ENCODE assay signal across 31 cellular contexts in genomic region chr1:9035226-9035625, GRCh38. TPM values are rescaled to one million over a fixed set of nuclear protein-coding genes. Genes with fewer than 3 reads are reported as not detected.
"Had no signal": no experiment of that assay in that cellular context is flagged by ENCODE, and none has a peak within 500 bp of the region (broad histone marks: within the 10 kb centered on the region; RNA-seq: fewer than 3 reads in every experiment).

No MANE protein-coding gene starts in this region.

- H3K4me1 ChIP-seq: gastrocnemius medialis, right lobe of liver, suprapubic skin, transverse colon had no signal

- FAIRE-seq: colon, keratinocyte had no signal

- H3K9me3 ChIP-seq: gastrocnemius medialis, ovary had no signal

- H3K4me1 Mint-ChIP-seq: endodermal cell; natural killer cell; stimulated activated naive CD8-positive, alpha-beta T cell treated with anti-CD3 and anti-CD28 coated beads, Interleukin-15, amount 100 ng/mL, for 72 hours had no signal

- H3K27me3 ChIP-seq: gastrocnemius medialis, ovary, right lobe of liver, transverse colon had no signal

- H3K27ac ChIP-seq: dorsolateral prefrontal cortex, epithelial cell of prostate, gastrocnemius medialis, ovary, right lobe of liver, suprapubic skin, transverse colon had no signal

- ATAC-seq: esophagus mucosa; gastrocnemius medialis; left lobe of liver; natural killer cell; right lobe of liver; stimulated activated naive CD8-positive, alpha-beta T cell treated with anti-CD3 and anti-CD28 coated beads, Interleukin-15, amount 100 ng/mL, for 72 hours had no signal

- DNase-seq: dorsolateral prefrontal cortex; effector CD8-positive, alpha-beta T cell; endodermal cell; foreskin fibroblast; gastrocnemius medialis; head of caudate nucleus; natural killer cell; occipital lobe; ovary; retina; right lobe of liver; stimulated activated CD4-positive, alpha-beta T cell treated with anti-CD3 and anti-CD28 coated beads, Interleukin-2, amount 100 ng/mL, for 48 hours; stimulated activated naive CD4-positive, alpha-beta T cell; stimulated activated naive CD8-positive, alpha-beta T cell treated with anti-CD3 and anti-CD28 coated beads, Interleukin-15, amount 100 ng/mL, for 72 hours; transverse colon had no signal

- H3K36me3 ChIP-seq: ovary, right lobe of liver, suprapubic skin, transverse colon had no signal

- H3K4me3 ChIP-seq: dorsolateral prefrontal cortex, gastrocnemius medialis, lung, ovary, right lobe of liver, suprapubic skin, transverse colon had no signal

- H3K27ac Mint-ChIP-seq: endodermal cell; memory B cell; natural killer cell; stimulated activated naive CD8-positive, alpha-beta T cell treated with anti-CD3 and anti-CD28 coated beads, Interleukin-15, amount 100 ng/mL, for 72 hours had no signal

- H3K4me3 Mint-ChIP-seq: endodermal cell; memory B cell; natural killer cell; stimulated activated naive CD8-positive, alpha-beta T cell treated with anti-CD3 and anti-CD28 coated beads, Interleukin-15, amount 100 ng/mL, for 72 hours had no signal

RNA-seq across cellular contexts. Expression of gene SLC2A7, which starts 9.0 kb away (rescaled TPM):
- total RNA-seq: cerebellum, endodermal cell, esophagus mucosa, gastrocnemius medialis, glomerular endothelial cell, left lobe of liver, liver, lung, mononuclear cell, natural killer cell, occipital lobe, ovary, pulmonary artery endothelial cell, right lobe of liver, skeletal muscle tissue, suprapubic skin, transverse colon, urinary bladder had no signal
- polyA plus RNA-seq: keratinocyte, liver, neural cell, ovary, urinary bladder had no signal

RNA-seq across cellular contexts. Expression of gene SLC2A5, which starts 34.2 kb away (rescaled TPM):
- total RNA-seq: endodermal cell, natural killer cell, pulmonary artery endothelial cell had no signal
- polyA plus RNA-seq: neural cell had no signal
